Comparison of ENCODE assay signal across 22 cellular contexts in the genomic region with DNA sequence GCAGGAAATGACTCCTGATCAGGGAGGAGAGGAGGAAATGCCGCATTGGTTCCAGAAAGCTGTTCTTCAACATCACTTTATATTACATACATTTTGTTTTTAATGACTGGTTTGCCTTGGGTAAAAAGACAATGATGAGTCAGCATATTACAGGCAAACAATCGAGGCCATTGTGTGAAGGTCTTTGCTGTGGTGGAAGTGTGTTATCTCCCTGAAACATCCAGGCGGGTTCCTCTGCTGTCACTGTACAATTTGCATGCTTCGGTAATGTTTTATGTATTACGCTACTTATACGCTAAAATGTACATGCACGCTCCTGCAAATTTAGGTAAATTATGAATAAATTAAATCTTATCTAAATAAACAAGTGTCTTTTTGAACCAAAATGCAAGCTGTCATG.
DNase-seq lines count a peak whose midpoint lies in the region; ATAC-seq and TF ChIP-seq lines count a peak whose summit lies in the region.
"Had no signal": no experiment of that assay in that cellular context is flagged by ENCODE, and none has a peak within 500 bp of the region (broad histone marks: within the 10 kb centered on the region; RNA-seq: fewer than 3 reads in every experiment).

No MANE protein-coding gene starts in this region.

- no peaks in the 10 kb centered on the region for H3K36me3 ChIP-seq in right atrium auricular region
- H3K36me3 ChIP-seq: breast epithelium, colonic mucosa, heart left ventricle, vagina had no signal

- no peaks in the 10 kb centered on the region for H3K4me1 ChIP-seq in right atrium auricular region
- H3K4me1 ChIP-seq: breast epithelium, colonic mucosa, heart left ventricle, vagina had no signal

- H3K4me3 ChIP-seq in dorsolateral prefrontal cortex: peak overlapping the region in 19 of 59 donors; percentile 2 to 50 (median 25)
- no peak overlapping the region for H3K4me3 ChIP-seq in right atrium auricular region
- H3K4me3 ChIP-seq: breast epithelium, colonic mucosa, heart left ventricle, vagina had no signal

- H3K27ac ChIP-seq in dorsolateral prefrontal cortex: peak overlapping the region in 39 of 59 donors; percentile 2 to 80 (median 51)
- H3K27ac ChIP-seq in right atrium auricular region: no peak overlapping the region
- H3K27ac ChIP-seq: breast epithelium, colonic mucosa, heart left ventricle, vagina, VCaP had no signal

- H3K9me3 ChIP-seq in right atrium auricular region: no peaks in the 10 kb centered on the region
- H3K9me3 ChIP-seq: breast epithelium, colonic mucosa, heart left ventricle, vagina had no signal

- TF ChIP-seq CTCF in dorsolateral prefrontal cortex (IDR thresholded peaks at IDR 0.05 in 54 of 56, conservative IDR thresholded peaks at IDR 0.05 in 2 of 56; ENCODE audit: low read depth in 1 of 56, partially characterized antibody in 56 of 56): peak in 4 of 56 donors; percentile 11 to 24 (median 16)
- TF ChIP-seq CTCF in neural crest cell (conservative IDR thresholded peaks at IDR 0.05): no peak
- TF ChIP-seq CTCF in right atrium auricular region (IDR thresholded peaks at IDR 0.05): no peak

- H3K27ac Mint-ChIP-seq in neural crest cell (ENCODE audit: unreplicated experiment): peak overlapping the region; percentile 75
- H3K27ac Mint-ChIP-seq: CD14-positive monocyte, immature natural killer cell had no signal

- H3K4me3 Mint-ChIP-seq in neural crest cell: peak overlapping the region; percentile 27
- H3K4me3 Mint-ChIP-seq: CD14-positive monocyte, immature natural killer cell had no signal

- H3K9me3 Mint-ChIP-seq in neural crest cell: peaks cover 6% of the 10 kb centered on the region

- H3K27me3 Mint-ChIP-seq in neural crest cell (ENCODE audit: low read depth): no peaks in the 10 kb centered on the region

- DNase-seq in CMK (ENCODE audit: low read depth): peak; percentile 77
- DNase-seq in NCI-H526 treated with DMSO at 0.1 percent for 48 hours (lab: John Stamatoyannopoulos, UW): peak; percentile 100
- peak in 2 of 10 donors; percentile 26 to 30 for DNase-seq in dorsolateral prefrontal cortex
- DNase-seq in neural crest cell (ENCODE audit: low read depth, low spot score): no peak
- no peak for DNase-seq in middle frontal gyrus (ENCODE audit: extremely low spot score, low spot score)
- no peak for DNase-seq in DMS114 treated with DMSO at 0.1 percent for 48 hours (lab: John Stamatoyannopoulos, UW; ENCODE audit: unreplicated experiment)
- DNase-seq in right atrium auricular region (ENCODE audit: low spot score): no peak
- DNase-seq: activated CD8-positive, alpha-beta memory T cell treated with anti-CD3 and anti-CD28 coated beads, Interleukin-2, amount 50 U/mL, for 48 hours; colonic mucosa; DMS 273 treated with DMSO at 0.1 percent for 48 hours; GDM1; heart left ventricle; immature natural killer cell; left ventricle myocardium superior; NCI-H1048; NCI-H2029; stimulated activated CD4-positive, alpha-beta T cell treated with anti-CD3 and anti-CD28 coated beads, Interleukin-15, amount 100 ng/mL, for 24 hours had no signal

- H3K27me3 ChIP-seq in dorsolateral prefrontal cortex (no peaks in the 10 kb centered on the region), right atrium auricular region (no peaks in the 10 kb centered on the region)
- H3K27me3 ChIP-seq: breast epithelium, colonic mucosa, vagina had no signal

- peaks cover 27% of the 10 kb centered on the region for H3K4me1 Mint-ChIP-seq in neural crest cell
- H3K4me1 Mint-ChIP-seq: CD14-positive monocyte, immature natural killer cell had no signal

- intact Hi-C loops in dorsolateral prefrontal cortex (cut with DNase I): no loop called here

- no peak for ATAC-seq in GM19467 (IDR thresholded peaks at IDR 0.05; ENCODE audit: unreplicated experiment)
- ATAC-seq: heart left ventricle, left ventricle myocardium superior had no signal

- H3K36me3 Mint-ChIP-seq in neural crest cell (ENCODE audit: low read depth): no peaks in the 10 kb centered on the region
- H3K36me3 Mint-ChIP-seq: CD14-positive monocyte, immature natural killer cell had no signal

Comparison
In these comparisons a context has a peak if more than half of its experiments do, and no peak if none do; other contexts are left out.
1. DNase-seq: peak in CMK (single experiment) and NCI-H526 treated with DMSO at 0.1 percent for 48 hours (single experiment); none in neural crest cell (single experiment), middle frontal gyrus (single experiment), DMS114 treated with DMSO at 0.1 percent for 48 hours (single experiment) and right atrium auricular region (single experiment).
2. H3K27ac ChIP-seq: peak in dorsolateral prefrontal cortex (39 of 59); none in right atrium auricular region (0 of 2).